ENCODE assay signal across 9 cellular contexts in genomic region chr19:18364826-18365528, GRCh38. TPM values are rescaled to one million over a fixed set of nuclear protein-coding genes. Genes with fewer than 3 reads are reported as not detected.
DNase-seq lines count a peak whose midpoint lies in the region; ATAC-seq, FAIRE-seq and TF ChIP-seq lines count a peak whose summit lies in the region.
"Had no signal": no experiment of that assay in that cellular context is flagged by ENCODE, and none has a peak within 500 bp of the region (broad histone marks: within the 10 kb centered on the region; RNA-seq: fewer than 3 reads in every experiment).

No MANE protein-coding gene starts in this region.

- ATAC-seq in HG03159 (IDR thresholded peaks at IDR 0.05; ENCODE audit: unreplicated experiment) = no peak
- no peak for ATAC-seq in HG03565 (IDR thresholded peaks at IDR 0.05; ENCODE audit: unreplicated experiment)
- no peak for ATAC-seq in GM19455 (IDR thresholded peaks at IDR 0.05; ENCODE audit: unreplicated experiment)

- DNase-seq in AML-193 (lab: John Stamatoyannopoulos, UW) (peak; percentile 19 to 26), HPDE6-E6E7 (ENCODE audit: extremely low spot score) (peak; percentile 88), RKO (ENCODE audit: low spot score) (peak; percentile 66), mesothelial cell of epicardium (ENCODE audit: low spot score in 2 of 2, unreplicated experiment in 2 of 2) (peak; percentile 75 to 80)

- H3K27ac Mint-ChIP-seq in mesothelial cell of epicardium = peak overlapping the region; percentile 97

- H3K4me1 Mint-ChIP-seq in mesothelial cell of epicardium = peaks cover 43% of the 10 kb centered on the region

- no peak for TF ChIP-seq CTCF in mesothelial cell of epicardium (IDR thresholded peaks at IDR 0.05; ENCODE audit: unreplicated experiment)

- peaks cover 3% of the 10 kb centered on the region for H3K9me3 Mint-ChIP-seq in mesothelial cell of epicardium

- peaks cover 10% of the 10 kb centered on the region for H3K36me3 Mint-ChIP-seq in mesothelial cell of epicardium

- FAIRE-seq in endometrium (lab: Jason Lieb, UNC) = peak; percentile 61
- FAIRE-seq: islet of Langerhans had no signal

- H3K27me3 Mint-ChIP-seq in mesothelial cell of epicardium (ENCODE audit: low read depth) = no peaks in the 10 kb centered on the region

- H3K4me3 Mint-ChIP-seq in mesothelial cell of epicardium = no peak overlapping the region

RNA-seq across cellular contexts. Expression of gene GDF15, which starts 21.0 kb away (rescaled TPM):
- 3.2 to 4.7 TPM (median 3.9 TPM) in 3 replicates for total RNA-seq in mesothelial cell of epicardium

RNA-seq across cellular contexts. Expression of gene PGPEP1, which starts 24.6 kb away (rescaled TPM):
- total RNA-seq in mesothelial cell of epicardium = 22.6 to 24.3 TPM (median 23.2 TPM) in 3 replicates

RNA-seq across cellular contexts. Expression of gene LRRC25, which starts 32.4 kb away (rescaled TPM):
- total RNA-seq in mesothelial cell of epicardium = 0.18 to 0.29 TPM in 2 of 3 replicates, not detected in the other

RNA-seq across cellular contexts. Expression of gene LSM4, which starts 42.1 kb away (rescaled TPM):
- 112 to 119 TPM (median 114 TPM) in 3 replicates for total RNA-seq in mesothelial cell of epicardium

RNA-seq across cellular contexts. Expression of gene SSBP4, which starts 54.2 kb away (rescaled TPM):
- 120 to 123 TPM (median 121 TPM) in 3 replicates for total RNA-seq in mesothelial cell of epicardium

Comparison
In these comparisons a context has a peak if more than half of its experiments do, and no peak if none do; other contexts are left out.
1. DNase-seq: peak in every context shown above with its lines; median percentile 88 in HPDE6-E6E7; 78 in mesothelial cell of epicardium; 66 in RKO; 22 in AML-193.